ENCODE assay signal across 9 cellular contexts in the genomic region with DNA sequence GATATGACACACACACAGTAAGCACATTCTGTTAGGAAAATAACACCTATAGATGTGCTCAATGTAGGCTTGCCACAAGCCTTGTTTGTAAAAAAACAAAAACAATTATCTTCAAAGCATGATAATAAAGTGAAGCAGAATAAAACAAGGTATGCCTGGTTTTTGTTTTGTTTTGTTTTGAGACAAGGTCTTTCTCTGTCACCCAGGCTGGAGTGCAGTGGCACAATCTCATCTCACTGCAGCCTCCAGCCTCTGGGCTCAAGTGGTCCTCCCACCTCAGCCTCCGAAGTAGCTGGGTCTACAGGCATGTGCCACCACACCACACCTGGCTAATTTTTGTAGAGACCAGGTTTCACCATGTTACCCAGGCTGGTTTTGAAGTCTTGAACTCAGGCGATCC.
"Had no signal": no experiment of that assay in that cellular context is flagged by ENCODE, and none has a peak within 500 bp of the region (broad histone marks: within the 10 kb centered on the region; RNA-seq: fewer than 3 reads in every experiment).

No MANE protein-coding gene starts in this region.

- H2AFZ ChIP-seq: GM23248 had no signal

- H3K27ac Mint-ChIP-seq: HFFc6 had no signal

- H3K27ac ChIP-seq: GM23248 had no signal

- H3K4me3 ChIP-seq: GM23248, HAP-1 had no signal

- H3K4me1 ChIP-seq: HAP-1 had no signal

- H3K9ac ChIP-seq: GM23248 had no signal

- FAIRE-seq: HTR-8/SVneo had no signal

- H3K27me3 Mint-ChIP-seq: IgD-negative memory B cell had no signal

- H3K9me3 ChIP-seq: HAP-1 had no signal

- H3K9me3 Mint-ChIP-seq: HFFc6 had no signal

- ATAC-seq: HCT116 had no signal

- H3K36me3 Mint-ChIP-seq: IgD-negative memory B cell had no signal

- H3K36me3 ChIP-seq: HAP-1 had no signal

- H3K4me3 Mint-ChIP-seq: HFFc6, IgD-negative memory B cell had no signal

- DNase-seq: GM23248, GOT3, H7, HFFc6, KG1 had no signal
